ENCODE assay signal across 12 cellular contexts in genomic region chr5:124596595-124597388, GRCh38.
DNase-seq lines count a peak whose midpoint lies in the region; ATAC-seq and TF ChIP-seq lines count a peak whose summit lies in the region.
"Had no signal": no experiment of that assay in that cellular context is flagged by ENCODE, and none has a peak within 500 bp of the region (broad histone marks: within the 10 kb centered on the region; RNA-seq: fewer than 3 reads in every experiment).

No MANE protein-coding gene starts in this region.

- intact Hi-C loops in Panc1 (cut with micrococcal nuclease; ENCODE audit: unreplicated experiment): no loop called here

- H3K4me3 ChIP-seq in Panc1 (ENCODE audit: low read depth in 2 of 2, low read length in 2 of 2) (no peak overlapping the region), fibroblast of mammary gland (ENCODE audit: control insufficient read depth, low read depth, low read length) (no peak overlapping the region), retinal pigment epithelial cell (ENCODE audit: low read length) (no peak overlapping the region)
- H3K4me3 ChIP-seq in CD8-positive, alpha-beta memory T cell (ENCODE audit: low read length): no peak overlapping the region
- H3K4me3 ChIP-seq: GM12878 had no signal

- H3K4me1 Mint-ChIP-seq in CD8-positive, alpha-beta memory T cell: no peaks in the 10 kb centered on the region
- H3K4me1 Mint-ChIP-seq in activated CD8-positive, alpha-beta memory T cell treated with anti-CD3 and anti-CD28 coated beads, Interleukin-2, amount 10 ng/mL, durations not matched to agents 7 days and 5 days: no peaks in the 10 kb centered on the region
- H3K4me1 Mint-ChIP-seq: immature natural killer cell had no signal

- peak; percentile 86 for ATAC-seq in Panc1
- no peak for ATAC-seq in GM19328 (IDR thresholded peaks at IDR 0.05; ENCODE audit: unreplicated experiment)
- ATAC-seq in activated CD8-positive, alpha-beta memory T cell treated with anti-CD3 and anti-CD28 coated beads, Interleukin-2, amount 10 ng/mL, durations not matched to agents 7 days and 5 days: no peak
- ATAC-seq: GM12878 had no signal

- H3K4me1 ChIP-seq in Panc1 (ENCODE audit: control insufficient read depth, insufficient read depth, low read length): peaks cover 46% of the 10 kb centered on the region
- no peaks in the 10 kb centered on the region for H3K4me1 ChIP-seq in CD8-positive, alpha-beta memory T cell (ENCODE audit: insufficient read depth, low read length)

- H3K27me3 ChIP-seq in Panc1 (ENCODE audit: control insufficient read depth, insufficient read depth, low read length): no peaks in the 10 kb centered on the region
- H3K27me3 ChIP-seq in CD8-positive, alpha-beta memory T cell (ENCODE audit: insufficient read depth, low read length, poor library complexity, severe bottlenecking): no peaks in the 10 kb centered on the region

- H3K27ac Mint-ChIP-seq in CD8-positive, alpha-beta memory T cell: no peak overlapping the region
- no peak overlapping the region for H3K27ac Mint-ChIP-seq in activated CD8-positive, alpha-beta memory T cell treated with anti-CD3 and anti-CD28 coated beads, Interleukin-2, amount 10 ng/mL, durations not matched to agents 7 days and 5 days
- H3K27ac Mint-ChIP-seq: immature natural killer cell had no signal

- H3K4me3 Mint-ChIP-seq in CD8-positive, alpha-beta memory T cell: no peak overlapping the region
- no peak overlapping the region for H3K4me3 Mint-ChIP-seq in activated CD8-positive, alpha-beta memory T cell treated with anti-CD3 and anti-CD28 coated beads, Interleukin-2, amount 10 ng/mL, durations not matched to agents 7 days and 5 days
- H3K4me3 Mint-ChIP-seq: immature natural killer cell had no signal

- no TSS peak for BruUV-seq in Panc1 (replicated peaks; lab: Mats Ljungman, UMichigan)

- H3K27me3 Mint-ChIP-seq in CD8-positive, alpha-beta memory T cell: peaks cover 0 to 2% of the 10 kb centered on the region in 2 donors
- H3K27me3 Mint-ChIP-seq in activated CD8-positive, alpha-beta memory T cell treated with anti-CD3 and anti-CD28 coated beads, Interleukin-2, amount 10 ng/mL, durations not matched to agents 7 days and 5 days: no peaks in the 10 kb centered on the region

- H3K27ac ChIP-seq in Panc1 (ENCODE audit: low read length): peak overlapping the region; percentile 97
- no peak overlapping the region for H3K27ac ChIP-seq in CD8-positive, alpha-beta memory T cell (ENCODE audit: low read depth, low read length)

- TF ChIP-seq CTCF in Panc1 (IDR thresholded peaks at IDR 0.05) (no peak), fibroblast of mammary gland (conservative IDR thresholded peaks at IDR 0.05; ENCODE audit: control insufficient read depth, insufficient read depth, low read depth, low read length) (no peak), retinal pigment epithelial cell (conservative IDR thresholded peaks at IDR 0.05; ENCODE audit: low read depth, low read length) (no peak)

- POLR2A ChIA-PET in Panc1 (lab: Charles Lee): no interaction called here
- POLR2A ChIA-PET in CD8-positive, alpha-beta memory T cell (lab: Charles Lee): no interaction called here

- no peaks in the 10 kb centered on the region for H3K36me3 ChIP-seq in Panc1 (ENCODE audit: control insufficient read depth, insufficient read depth, low read length)
- no peaks in the 10 kb centered on the region for H3K36me3 ChIP-seq in CD8-positive, alpha-beta memory T cell (ENCODE audit: insufficient read depth, low read length)

- CTCF ChIA-PET in Panc1 (lab: Charles Lee): no interaction called here
- CTCF ChIA-PET in CD8-positive, alpha-beta memory T cell (lab: Charles Lee): no interaction called here
- CTCF ChIA-PET in activated CD8-positive, alpha-beta memory T cell treated with anti-CD3 and anti-CD28 coated beads, Interleukin-2, amount 10 ng/mL, durations not matched to agents 7 days and 5 days (lab: Charles Lee): no interaction called here

- peak; percentile 35 for DNase-seq in GM04504 (ENCODE audit: low read depth)
- DNase-seq in Panc1 (ENCODE audit: low read depth, low spot score): peak; percentile 68
- peak; percentile 93 for DNase-seq in fibroblast of mammary gland (ENCODE audit: low read depth)
- peak; percentile 93 for DNase-seq in retinal pigment epithelial cell (ENCODE audit: low read depth)
- no peak for DNase-seq in CD8-positive, alpha-beta memory T cell
- DNase-seq in NCI-H524 (lab: John Stamatoyannopoulos, UW): no peak
- no peak for DNase-seq in activated CD8-positive, alpha-beta memory T cell treated with anti-CD3 and anti-CD28 coated beads, Interleukin-2, amount 10 ng/mL, durations not matched to agents 7 days and 5 days
- DNase-seq: activated CD4-positive, CD25-positive, alpha-beta regulatory T cell; immature natural killer cell; NCI-H1417 had no signal

- no peaks in the 10 kb centered on the region for H3K36me3 Mint-ChIP-seq in CD8-positive, alpha-beta memory T cell
- no peaks in the 10 kb centered on the region for H3K36me3 Mint-ChIP-seq in activated CD8-positive, alpha-beta memory T cell treated with anti-CD3 and anti-CD28 coated beads, Interleukin-2, amount 10 ng/mL, durations not matched to agents 7 days and 5 days
- H3K36me3 Mint-ChIP-seq: immature natural killer cell had no signal

- H3K9me3 Mint-ChIP-seq in CD8-positive, alpha-beta memory T cell: peaks cover 0 to 3% (median 0%) of the 10 kb centered on the region in 5 donors
- H3K9me3 Mint-ChIP-seq in activated CD8-positive, alpha-beta memory T cell treated with anti-CD3 and anti-CD28 coated beads, Interleukin-2, amount 10 ng/mL, durations not matched to agents 7 days and 5 days (ENCODE audit: low read depth): no peaks in the 10 kb centered on the region

- no peaks in the 10 kb centered on the region for H3K9me3 ChIP-seq in Panc1 (ENCODE audit: control insufficient read depth, insufficient read depth, low read depth, low read length)
- H3K9me3 ChIP-seq in CD8-positive, alpha-beta memory T cell (ENCODE audit: low read length): no peaks in the 10 kb centered on the region

- in situ Hi-C loops in Panc1 (cut with HindIII; ENCODE audit: low pct_unique_long_range_greater_than_20kb, low sequenced_read_pairs): no loop called here

Comparison
In these comparisons a context has a peak if more than half of its experiments do, and no peak if none do; other contexts are left out.
1. DNase-seq: peak in GM04504 (single experiment), Panc1 (single experiment), fibroblast of mammary gland (single experiment) and retinal pigment epithelial cell (single experiment); none in CD8-positive, alpha-beta memory T cell (0 of 5), NCI-H524 (0 of 2) and activated CD8-positive, alpha-beta memory T cell treated with anti-CD3 and anti-CD28 coated beads, Interleukin-2, amount 10 ng/mL, durations not matched to agents 7 days and 5 days (single experiment).